ENCODE assay signal across 26 cellular contexts in the genomic region with DNA sequence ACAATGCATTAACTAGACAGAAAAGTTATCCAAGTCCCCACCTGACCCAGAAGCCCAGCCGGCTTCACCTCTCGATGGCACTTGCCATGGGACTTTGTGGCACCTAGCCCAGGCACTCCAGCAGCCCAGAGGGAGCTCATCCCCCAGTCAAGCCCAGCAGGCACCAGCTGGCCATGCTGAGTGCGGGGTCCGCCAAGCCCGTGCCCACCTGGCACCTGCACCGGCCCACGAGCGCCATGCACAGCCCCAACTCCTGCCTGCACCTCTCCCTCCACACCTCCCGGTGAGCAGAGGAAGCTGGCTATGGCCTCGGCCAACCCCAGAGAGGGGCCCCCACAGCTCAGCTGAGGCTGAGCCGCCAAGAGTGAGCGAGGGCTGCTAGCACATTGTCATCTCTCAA.
DNase-seq lines count a peak whose midpoint lies in the region; ATAC-seq and TF ChIP-seq lines count a peak whose summit lies in the region.
"Had no signal": no experiment of that assay in that cellular context is flagged by ENCODE, and none has a peak within 500 bp of the region (broad histone marks: within the 10 kb centered on the region; RNA-seq: fewer than 3 reads in every experiment).

No MANE protein-coding gene starts in this region.

- POLR2A ChIA-PET in CD4-positive, alpha-beta T cell (lab: Charles Lee) = no interaction called here

- TF ChIP-seq CTCF in lower lobe of right lung (IDR thresholded peaks at IDR 0.05) = no peak
- TF ChIP-seq CTCF in spleen (IDR thresholded peaks at IDR 0.05 in 8 of 11, conservative IDR thresholded peaks at IDR 0.05 in 3 of 11) = no peak
- TF ChIP-seq CTCF in GM20000 (IDR thresholded peaks at IDR 0.05; ENCODE audit: extremely low read depth, missing control alignments) = no peak
- no peak for TF ChIP-seq CTCF in CD4-positive, alpha-beta T cell (IDR thresholded peaks at IDR 0.05)

- DNase-seq in Right ventricle myocardium superior = peak; percentile 26
- no peak for DNase-seq in cardiac septum (ENCODE audit: low spot score)
- DNase-seq in lower lobe of right lung = peak; percentile 29
- DNase-seq in spleen = peak; percentile 57
- DNase-seq in GM20000 (ENCODE audit: low spot score) = no peak
- no peak for DNase-seq in CD4-positive, alpha-beta T cell
- no peak for DNase-seq in D341Med (ENCODE audit: low spot score)
- DNase-seq: AML-193; BE2C; C1 segment of cervical spinal cord; Caco-2; Calu3; CD4-positive, CD25-positive, alpha-beta regulatory T cell; CD8-positive, alpha-beta T cell; DMS 273 treated with DMSO at 0.1 percent for 48 hours; DMS153; DMS53; DMS79; DND-41; EL; GDM1 had no signal

- H3K27ac Mint-ChIP-seq in CD4-positive, alpha-beta T cell = no peak overlapping the region
- H3K27ac Mint-ChIP-seq: CD14-positive monocyte; CD4-positive, CD25-positive, alpha-beta regulatory T cell; CD8-positive, alpha-beta T cell had no signal

- CTCF ChIA-PET in CD4-positive, alpha-beta T cell (lab: Charles Lee) = no interaction called here

- no peaks in the 10 kb centered on the region for H3K27me3 Mint-ChIP-seq in CD4-positive, alpha-beta T cell
- H3K27me3 Mint-ChIP-seq: CD4-positive, CD25-positive, alpha-beta regulatory T cell had no signal

- ATAC-seq in Right ventricle myocardium superior (ENCODE audit: poor library complexity) (no peak), lower lobe of right lung (no peak)
- no peak for ATAC-seq in CD4-positive, alpha-beta T cell (ENCODE audit: poor library complexity)
- ATAC-seq: A549; CD8-positive, alpha-beta T cell; GM12878 had no signal

- H3K4me3 ChIP-seq in lower lobe of right lung = no peak overlapping the region
- H3K4me3 ChIP-seq in spleen = no peak overlapping the region
- H3K4me3 ChIP-seq: A549, BLaER1, GM12878 had no signal

- no peak for TF ChIP-seq POLR2A in spleen (IDR thresholded peaks at IDR 0.05)

- 88 to 95% (median 93%) methylated on average over 7 to 12 of the region's 12 CpGs for WGBS in spleen, 5 donors

- H3K36me3 Mint-ChIP-seq in CD4-positive, alpha-beta T cell (ENCODE audit: low read depth) = no peaks in the 10 kb centered on the region
- H3K36me3 Mint-ChIP-seq: CD14-positive monocyte; CD4-positive, CD25-positive, alpha-beta regulatory T cell; CD8-positive, alpha-beta T cell had no signal

- H3K4me3 Mint-ChIP-seq in CD4-positive, alpha-beta T cell = no peak overlapping the region
- H3K4me3 Mint-ChIP-seq: CD14-positive monocyte; CD4-positive, CD25-positive, alpha-beta regulatory T cell; CD8-positive, alpha-beta T cell had no signal

- no peak overlapping the region for H3K27ac ChIP-seq in lower lobe of right lung
- no peak overlapping the region for H3K27ac ChIP-seq in spleen
- H3K27ac ChIP-seq in CD4-positive, alpha-beta T cell (ENCODE audit: low read depth, low read length) = no peak overlapping the region
- H3K27ac ChIP-seq: 22Rv1, A549, BLaER1 had no signal

- intact Hi-C loops in Right ventricle myocardium superior (cut with DNase I) (no loop called here), cardiac septum (cut with DNase I) (no loop called here), lower lobe of right lung (cut with DNase I) (no loop called here), spleen (cut with DNase I; ENCODE audit: low total_unique reads) (no loop called here)
- intact Hi-C loops in CD4-positive, alpha-beta T cell (cut with DNase I, micrococcal nuclease) = no loop called here

- H3K36me3 ChIP-seq in lower lobe of right lung = no peaks in the 10 kb centered on the region
- no peaks in the 10 kb centered on the region for H3K36me3 ChIP-seq in spleen
- H3K36me3 ChIP-seq: BE2C, BLaER1 had no signal

- H3K9me3 ChIP-seq in lower lobe of right lung (peaks cover 3% of the 10 kb centered on the region), spleen (peaks cover 0 to 43% (median 20%) of the 10 kb centered on the region in 8 donors)
- H3K9me3 ChIP-seq in CD4-positive, alpha-beta T cell (ENCODE audit: control insufficient read depth, low read length) = no peaks in the 10 kb centered on the region
- H3K9me3 ChIP-seq: A549, BE2C, Caco-2 had no signal

- peaks cover 12% of the 10 kb centered on the region for H3K9me3 Mint-ChIP-seq in CD4-positive, alpha-beta T cell

- no peaks in the 10 kb centered on the region for H3K27me3 ChIP-seq in lower lobe of right lung (ENCODE audit: low read depth)
- no peaks in the 10 kb centered on the region for H3K27me3 ChIP-seq in spleen (replicated peaks in 1 of 7)
- no peaks in the 10 kb centered on the region for H3K27me3 ChIP-seq in CD4-positive, alpha-beta T cell (ENCODE audit: control insufficient read depth, insufficient read depth, low read length)
- H3K27me3 ChIP-seq: BE2C, BLaER1 had no signal

- H3K4me1 ChIP-seq in lower lobe of right lung (no peaks in the 10 kb centered on the region), spleen (no peaks in the 10 kb centered on the region)
- H3K4me1 ChIP-seq: A549, BE2C, BLaER1, Caco-2 had no signal

- H3K4me1 Mint-ChIP-seq in CD4-positive, alpha-beta T cell (ENCODE audit: low read depth) = no peaks in the 10 kb centered on the region
- H3K4me1 Mint-ChIP-seq: CD14-positive monocyte; CD4-positive, CD25-positive, alpha-beta regulatory T cell had no signal

Comparison
In these comparisons a context has a peak if more than half of its experiments do, and no peak if none do; other contexts are left out.
1. DNase-seq: peak in Right ventricle myocardium superior (single experiment), lower lobe of right lung (single experiment) and spleen (single experiment); none in cardiac septum (single experiment), GM20000 (single experiment), CD4-positive, alpha-beta T cell (0 of 10) and D341Med (single experiment).